Comparison of ENCODE assay signal across 25 cellular contexts in genomic region chr22:41280065-41280464, GRCh38. TPM values are rescaled to one million over a fixed set of nuclear protein-coding genes. Genes with fewer than 3 reads are reported as not detected.
DNase-seq lines count a peak whose midpoint lies in the region; ATAC-seq and TF ChIP-seq lines count a peak whose summit lies in the region.
"Had no signal": no experiment of that assay in that cellular context is flagged by ENCODE, and none has a peak within 500 bp of the region (broad histone marks: within the 10 kb centered on the region; RNA-seq: fewer than 3 reads in every experiment).

No MANE protein-coding gene starts in this region.

- H3K4me3 Mint-ChIP-seq in GM23338 (no peak overlapping the region), immature natural killer cell (no peak overlapping the region)
- H3K4me3 Mint-ChIP-seq: activated T-cell treated with anti-CD3 and anti-CD28 coated beads, Interleukin-2, amount 50 U/mL, for 4 hours; natural killer cell treated with Interleukin-12 subunit alpha and Interleukin-12 subunit beta and Interleukin-15 and Interleukin-18, amount 100 ng/mL, for 72 hours had no signal

- H3K36me3 Mint-ChIP-seq in GM23338 (ENCODE audit: low read depth), result peaks cover 89% of the 10 kb centered on the region
- H3K36me3 Mint-ChIP-seq in immature natural killer cell, result peaks cover 12 to 28% (median 14%) of the 10 kb centered on the region in 3 donors

- TF ChIP-seq CTCF in GM23338 (conservative IDR thresholded peaks at IDR 0.05; ENCODE audit: low read depth in 2 of 2) (no peak), foreskin keratinocyte (conservative IDR thresholded peaks at IDR 0.05) (no peak)

- peak; percentile 77 for DNase-seq in NCI-H2171 treated with DMSO at 0.1 percent for 48 hours (lab: John Stamatoyannopoulos, UW)
- no peak for DNase-seq in NCI-H2171 (lab: John Stamatoyannopoulos, UW)
- DNase-seq in GM23338 (ENCODE audit: low spot score), result no peak
- DNase-seq in NCI-H526 treated with DMSO at 0.1 percent for 48 hours (lab: John Stamatoyannopoulos, UW), result peak; percentile 14
- peak; percentile 98 to 99 for DNase-seq in foreskin keratinocyte
- DNase-seq in NOMO-1 treated with DMSO at 0.1 percent for 48 hours (lab: John Stamatoyannopoulos, UW; ENCODE audit: unreplicated experiment), result no peak
- no peak for DNase-seq in immature natural killer cell
- DNase-seq: activated CD4-positive, alpha-beta T cell treated with anti-CD3 and anti-CD28 coated beads, Interleukin-2, amount 50 U/mL, for 48 hours; activated T-cell treated with anti-CD3 and anti-CD28 coated beads, Interleukin-2, amount 50 U/mL, for 4 hours; body of pancreas; Calu3; effector memory CD4-positive, alpha-beta T cell; GDM1; NCI-H2081; pancreas; right lobe of liver; SK-N-SH; stimulated activated CD4-positive, alpha-beta T cell treated with anti-CD3 and anti-CD28 coated beads, Interleukin-15, amount 100 ng/mL, for 24 hours; WERI-Rb-1 had no signal

- H2AFZ ChIP-seq in GM23338, result no peak overlapping the region

- H3K27ac ChIP-seq in GM23338 (ENCODE audit: low read depth) (peak overlapping the region; percentile 78; the same call in 1 of the 2 replicates), foreskin keratinocyte (no peak overlapping the region)
- H3K27ac ChIP-seq: BLaER1, body of pancreas, pancreas, right lobe of liver, WERI-Rb-1 had no signal

- H3K27me3 Mint-ChIP-seq in GM23338 (ENCODE audit: insufficient read depth, low read depth, poor library complexity), result no peaks in the 10 kb centered on the region
- H3K27me3 Mint-ChIP-seq in immature natural killer cell (ENCODE audit: low read depth in 3 of 3), result peaks cover under 1 to 3% (median 3%) of the 10 kb centered on the region in 3 donors
- H3K27me3 Mint-ChIP-seq: natural killer cell treated with Interleukin-12 subunit alpha and Interleukin-12 subunit beta and Interleukin-15 and Interleukin-18, amount 100 ng/mL, for 72 hours had no signal

- no peak for ATAC-seq in GM23338
- ATAC-seq in foreskin keratinocyte, result peak; percentile 95
- ATAC-seq in HG02678 (IDR thresholded peaks at IDR 0.05; ENCODE audit: unreplicated experiment), result no peak
- ATAC-seq: A549; activated T-cell treated with anti-CD3 and anti-CD28 coated beads, Interleukin-2, amount 50 U/mL, for 4 hours; body of pancreas; natural killer cell treated with Interleukin-12 subunit alpha and Interleukin-12 subunit beta and Interleukin-15 and Interleukin-18, amount 100 ng/mL, for 72 hours; right lobe of liver had no signal

- H3K9me2 ChIP-seq in GM23338 (ENCODE audit: insufficient read depth), result no peaks in the 10 kb centered on the region
- H3K9me2 ChIP-seq: SK-N-SH had no signal

- no peak overlapping the region for H3K4me2 ChIP-seq in GM23338
- H3K4me2 ChIP-seq: A549, BLaER1, SK-N-SH had no signal

- H4K20me1 ChIP-seq in GM23338 (replicated peaks; ENCODE audit: insufficient read depth), result peaks cover 59% of the 10 kb centered on the region

- no peaks in the 10 kb centered on the region for H3K27me3 ChIP-seq in GM23338 (ENCODE audit: insufficient read depth)
- H3K27me3 ChIP-seq in foreskin keratinocyte, result no peaks in the 10 kb centered on the region
- H3K27me3 ChIP-seq: BLaER1, body of pancreas, pancreas, right lobe of liver had no signal

- H3K36me3 ChIP-seq in GM23338 (ENCODE audit: insufficient read depth), result peaks cover 79% of the 10 kb centered on the region

- peaks cover 21% of the 10 kb centered on the region for H3F3A ChIP-seq in GM23338 (replicated peaks; ENCODE audit: low read depth)

- no peak overlapping the region for H3K27ac Mint-ChIP-seq in GM23338
- no peak overlapping the region for H3K27ac Mint-ChIP-seq in immature natural killer cell
- H3K27ac Mint-ChIP-seq: natural killer cell treated with Interleukin-12 subunit alpha and Interleukin-12 subunit beta and Interleukin-15 and Interleukin-18, amount 100 ng/mL, for 72 hours had no signal

- H3K9me3 Mint-ChIP-seq in GM23338, result no peaks in the 10 kb centered on the region
- H3K9me3 Mint-ChIP-seq in immature natural killer cell, result no peaks in the 10 kb centered on the region
- H3K9me3 Mint-ChIP-seq: activated T-cell treated with anti-CD3 and anti-CD28 coated beads, Interleukin-2, amount 50 U/mL, for 4 hours; natural killer cell treated with Interleukin-12 subunit alpha and Interleukin-12 subunit beta and Interleukin-15 and Interleukin-18, amount 100 ng/mL, for 72 hours had no signal

- H3K4me1 Mint-ChIP-seq in GM23338 (peaks cover 15% of the 10 kb centered on the region), immature natural killer cell (peaks cover 7 to 13% of the 10 kb centered on the region in 2 donors)

- H3K4me3 ChIP-seq in GM23338, result no peak overlapping the region
- H3K4me3 ChIP-seq: A549, BLaER1, body of pancreas, pancreas, right lobe of liver had no signal

- peaks cover 66% of the 10 kb centered on the region for H3K79me2 ChIP-seq in GM23338 (replicated peaks; ENCODE audit: insufficient read depth)

- H3K4me1 ChIP-seq in GM23338 (ENCODE audit: insufficient read depth), result peaks cover 8% of the 10 kb centered on the region
- H3K4me1 ChIP-seq in foreskin keratinocyte, result no peaks in the 10 kb centered on the region

TF ChIP-seq in GM23338, 12 proteins besides CTCF, POLR2A, EP300 and RAD21 (continues in another document):
- no peak for TF ChIP-seq REST (IDR thresholded peaks at IDR 0.05; ENCODE audit: unreplicated experiment)
- no peak for TF ChIP-seq NANOG (IDR thresholded peaks at IDR 0.05; ENCODE audit: borderline replicate concordance)
- TF ChIP-seq STAT1 (IDR thresholded peaks at IDR 0.05; ENCODE audit: unreplicated experiment), result no peak
- TF ChIP-seq CREB1 (CRISPR knock-in tag; IDR thresholded peaks at IDR 0.05; ENCODE audit: low read depth), result no peak
- no peak for TF ChIP-seq ZNF114 (CRISPR knock-in tag; IDR thresholded peaks at IDR 0.05)
- no peak for TF ChIP-seq JUNB (IDR thresholded peaks at IDR 0.05; ENCODE audit: unreplicated experiment)
- no peak for TF ChIP-seq POLR2AphosphoS5 (IDR thresholded peaks at IDR 0.05; ENCODE audit: low read depth)

RNA-seq across cellular contexts. Expression of gene RANGAP1, which starts 5.9 kb away (rescaled TPM):
- 133 and 141 TPM in 2 replicates for total RNA-seq in GM23338 (2014; rRNA removed; shearing (Covaris generic))
- polyA plus RNA-seq in GM23338 (2016; fragmentation: Nextera tagmentation; extraction: Ambion mirVana) (54.2 and 54.7 TPM in 2 replicates), foreskin keratinocyte (180 and 182 TPM in 2 replicates), immature natural killer cell (10 to 100 TPM; 10.4 to 29.9 (median 15.6) TPM)
- 195 and 210 TPM in 2 replicates for total RNA-seq in foreskin keratinocyte

RNA-seq across cellular contexts. Expression of gene ZC3H7B, which starts 21.3 kb away (rescaled TPM):
- 51.3 and 61.5 TPM in 2 replicates for total RNA-seq in GM23338 (2014; rRNA removed; shearing (Covaris generic))
- polyA plus RNA-seq in GM23338 (2016; fragmentation: Nextera tagmentation; extraction: Ambion mirVana), result 5.7 and 7.0 TPM in 2 replicates
- total RNA-seq in foreskin keratinocyte, result 82.6 and 89.4 TPM in 2 replicates
- polyA plus RNA-seq in foreskin keratinocyte, result 35.3 and 37.7 TPM in 2 replicates
- 1 to 10 TPM in 1 of 3 donors, under 1 TPM in 1, not detected in 1; 0.33 to 2.4 TPM for polyA plus RNA-seq in immature natural killer cell

RNA-seq across cellular contexts. Expression of gene CHADL, which starts 39.3 kb away (rescaled TPM):
- total RNA-seq in GM23338 (2014; rRNA removed; shearing (Covaris generic)), result 1.5 and 1.6 TPM in 2 replicates
- polyA plus RNA-seq in GM23338 (2016; fragmentation: Nextera tagmentation; extraction: Ambion mirVana) (0.70 TPM in 1 of 2 replicates, not detected in the other), foreskin keratinocyte (0.96 and 1.1 TPM in 2 replicates), immature natural killer cell (under 1 TPM in 2 of 3 donors, not detected in 1; 0.32 to 0.90 TPM)
- total RNA-seq in foreskin keratinocyte, result 0.82 and 0.99 TPM in 2 replicates
- total RNA-seq: H4, RPMI7951 had no signal
- polyA plus RNA-seq: A549 had no signal

Comparison
In these comparisons a context has a peak if more than half of its experiments do, and no peak if none do; other contexts are left out.
1. DNase-seq: peak in NCI-H2171 treated with DMSO at 0.1 percent for 48 hours (single experiment), NCI-H526 treated with DMSO at 0.1 percent for 48 hours (single experiment) and foreskin keratinocyte (2 of 2); none in NCI-H2171 (single experiment), GM23338 (single experiment), NOMO-1 treated with DMSO at 0.1 percent for 48 hours (single experiment) and immature natural killer cell (0 of 3).